ENCODE assay signal across 9 cellular contexts in genomic region chr13:110819203-110820014, GRCh38.
DNase-seq lines count a peak whose midpoint lies in the region; ATAC-seq, FAIRE-seq and TF ChIP-seq lines count a peak whose summit lies in the region.
"Had no signal": no experiment of that assay in that cellular context is flagged by ENCODE, and none has a peak within 500 bp of the region (broad histone marks: within the 10 kb centered on the region; RNA-seq: fewer than 3 reads in every experiment).

No MANE protein-coding gene starts in this region.

- peak; percentile 71 for DNase-seq in Daoy (ENCODE audit: low read depth)
- peak; percentile 11 for DNase-seq in SKM-1 (lab: John Stamatoyannopoulos, UW; ENCODE audit: unreplicated experiment)
- peak; percentile 75 to 86 for DNase-seq in activated naive CD4-positive, alpha-beta T cell treated with anti-CD3 and anti-CD28 coated beads, Interleukin-2, amount 50 U/mL, for 72 hours (ENCODE audit: low spot score in 2 of 2)
- peak; percentile 88 for DNase-seq in Right ventricle myocardium superior
- peak; percentile 75 for DNase-seq in progenitor cell of endocrine pancreas (ENCODE audit: low spot score, unreplicated experiment)
- DNase-seq in urothelium cell line (ENCODE audit: low spot score): peak; percentile 83

- no peak for TF ChIP-seq EP300 in Ishikawa (IDR thresholded peaks at IDR 0.05; ENCODE audit: borderline replicate concordance)

- H3K36me3 Mint-ChIP-seq in activated naive CD4-positive, alpha-beta T cell treated with anti-CD3 and anti-CD28 coated beads, Interleukin-2, amount 50 U/mL, for 72 hours: no peaks in the 10 kb centered on the region
- no peaks in the 10 kb centered on the region for H3K36me3 Mint-ChIP-seq in progenitor cell of endocrine pancreas (ENCODE audit: insufficient read depth)

- no peak overlapping the region for H3K4me3 Mint-ChIP-seq in progenitor cell of endocrine pancreas (ENCODE audit: low read depth)
- H3K4me3 Mint-ChIP-seq: stimulated activated naive CD8-positive, alpha-beta T cell treated with anti-CD3 and anti-CD28 coated beads, Interleukin-15, Interleukin-2, amounts not matched to agents 100 ng/mL and 50 ng/mL, for 24 hours had no signal

- TF ChIP-seq CTCF in progenitor cell of endocrine pancreas (IDR thresholded peaks at IDR 0.05; ENCODE audit: unreplicated experiment): peak; percentile 99

- ATAC-seq in GM21529 (IDR thresholded peaks at IDR 0.05; ENCODE audit: unreplicated experiment) (peak; percentile 90), Right ventricle myocardium superior (ENCODE audit: poor library complexity) (peak; percentile 96)
- peak; percentile 91 for ATAC-seq in activated naive CD4-positive, alpha-beta T cell treated with anti-CD3 and anti-CD28 coated beads, Interleukin-2, amount 50 U/mL, for 72 hours

- no peaks in the 10 kb centered on the region for H3K9me3 Mint-ChIP-seq in activated naive CD4-positive, alpha-beta T cell treated with anti-CD3 and anti-CD28 coated beads, Interleukin-2, amount 50 U/mL, for 72 hours
- peaks cover 3% of the 10 kb centered on the region for H3K9me3 Mint-ChIP-seq in progenitor cell of endocrine pancreas (ENCODE audit: low read depth)
- H3K9me3 Mint-ChIP-seq: stimulated activated naive CD8-positive, alpha-beta T cell treated with anti-CD3 and anti-CD28 coated beads, Interleukin-15, Interleukin-2, amounts not matched to agents 100 ng/mL and 50 ng/mL, for 24 hours had no signal

- no peak for FAIRE-seq in urothelium cell line (lab: Jason Lieb, UNC)

- TF ChIP-seq RAD21 in Ishikawa (IDR thresholded peaks at IDR 0.05; ENCODE audit: low read depth): peak; percentile 96

- no peak overlapping the region for H3K27ac Mint-ChIP-seq in activated naive CD4-positive, alpha-beta T cell treated with anti-CD3 and anti-CD28 coated beads, Interleukin-2, amount 50 U/mL, for 72 hours
- H3K27ac Mint-ChIP-seq in progenitor cell of endocrine pancreas: no peak overlapping the region
- H3K27ac Mint-ChIP-seq: stimulated activated naive CD8-positive, alpha-beta T cell treated with anti-CD3 and anti-CD28 coated beads, Interleukin-15, Interleukin-2, amounts not matched to agents 100 ng/mL and 50 ng/mL, for 24 hours had no signal

- peaks cover 2% of the 10 kb centered on the region for H3K4me1 Mint-ChIP-seq in progenitor cell of endocrine pancreas (ENCODE audit: low read depth)

- peaks cover 4% of the 10 kb centered on the region for H3K27me3 Mint-ChIP-seq in progenitor cell of endocrine pancreas

- intact Hi-C loops in Right ventricle myocardium superior (cut with DNase I): loop anchor here (5.0 kb wide), 1 partner anchor 222 kb away; no protein-coding TSS in a partner anchor

TF ChIP-seq in Ishikawa, 13 proteins besides CTCF, POLR2A, EP300 and RAD21:
- TF ChIP-seq USF1 (IDR thresholded peaks at IDR 0.05) (no peak), CEBPB (IDR thresholded peaks at IDR 0.05) (no peak), TEAD4 (IDR thresholded peaks at IDR 0.05) (peak; percentile 45; the same call in 1 of the 2 replicates), TAF1 (IDR thresholded peaks at IDR 0.05; ENCODE audit: low read depth) (no peak), MAX (IDR thresholded peaks at IDR 0.05) (peak; percentile 52)

Comparison
In these comparisons a context has a peak if more than half of its experiments do, and no peak if none do; other contexts are left out.
1. Peak in every context shown above with its lines: DNase-seq and ATAC-seq.
2. DNase-seq: peak in every context shown above with its lines; median percentile 88 in Right ventricle myocardium superior; 83 in urothelium cell line; 80 in activated naive CD4-positive, alpha-beta T cell treated with anti-CD3 and anti-CD28 coated beads, Interleukin-2, amount 50 U/mL, for 72 hours; 75 in progenitor cell of endocrine pancreas; 71 in Daoy; 11 in SKM-1.